In the genomic region with DNA sequence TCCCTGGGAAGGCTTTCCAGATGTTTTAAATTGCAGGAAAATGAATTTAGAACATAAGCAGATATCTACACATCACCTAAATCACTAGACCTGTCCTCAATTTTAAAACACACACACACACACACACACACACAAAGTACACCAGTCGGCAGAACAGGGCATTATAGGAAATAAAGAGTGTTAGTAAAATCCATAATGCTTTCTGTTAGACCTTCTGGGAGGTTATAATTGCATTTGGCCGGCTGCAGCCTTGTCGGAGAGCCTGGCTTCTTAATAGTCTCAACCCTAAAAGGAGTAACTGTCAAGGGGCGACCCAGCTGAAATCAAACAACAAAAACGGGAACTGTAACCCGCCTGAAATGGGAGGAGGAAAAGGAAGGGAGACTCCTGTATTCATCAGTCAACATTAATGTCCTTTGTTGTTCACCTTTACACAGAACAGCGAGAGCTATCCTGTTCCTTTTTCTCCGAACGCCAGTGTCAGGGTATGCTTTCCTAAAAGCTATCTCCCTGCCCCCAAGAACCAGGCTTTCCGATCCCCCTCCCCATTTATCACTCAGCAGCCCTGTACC, we compare ENCODE assay signal across 8 cellular contexts. TPM values are rescaled to one million over a fixed set of nuclear protein-coding genes. Genes with fewer than 3 reads are reported as not detected.
DNase-seq lines count a peak whose midpoint lies in the region; ATAC-seq and TF ChIP-seq lines count a peak whose summit lies in the region.

No MANE protein-coding gene starts in this region.

- H3K9me3 ChIP-seq in HAP-1, result no peaks in the 10 kb centered on the region
- no peaks in the 10 kb centered on the region for H3K9me3 ChIP-seq in endocrine pancreas (ENCODE audit: control insufficient read depth, low read length)

- CTCF ChIA-PET in BJ (lab: Yijun Ruan, JAX), result interaction anchor here (1.0 kb wide), 1 partner anchor 10 kb away, joined by 3 read pairs; no protein-coding TSS in a partner anchor

- in situ Hi-C loops in HAP-1 (cut with MboI; ENCODE audit: low sequenced_read_pairs), result no loop called here

- peaks cover 35 to 56% (median 45%) of the 10 kb centered on the region in 3 donors for H3K27me3 Mint-ChIP-seq in naive B cell

- H3K9ac ChIP-seq in endocrine pancreas (ENCODE audit: control insufficient read depth, insufficient read depth, low read length), result peak overlapping the region; percentile 95

- POLR2A ChIA-PET in BJ (lab: Charles Lee), result interaction anchor here (0.6 kb wide), 2 partner anchors 12 to 156 kb away, joined by 3 to 4 read pairs; no protein-coding TSS in a partner anchor

- H3K4me1 Mint-ChIP-seq in naive B cell, result peaks cover 26 to 36% (median 35%) of the 10 kb centered on the region in 3 donors

- H3K27me3 ChIP-seq in BJ (ENCODE audit: control insufficient read depth, insufficient read depth, low read length) (no peaks in the 10 kb centered on the region; the same call in 1 of the 2 replicates), HAP-1 (ENCODE audit: low read depth) (peaks cover 7% of the 10 kb centered on the region; the same call in 1 of the 2 replicates), endocrine pancreas (ENCODE audit: control insufficient read depth, insufficient read depth, low read length) (no peaks in the 10 kb centered on the region)

- no peak for TF ChIP-seq CTCF in BJ (IDR thresholded peaks at IDR 0.05; ENCODE audit: insufficient read depth, low read depth, low read length)

- peaks cover 0 to 3% (median 0%) of the 10 kb centered on the region in 7 donors for H3K9me3 Mint-ChIP-seq in naive B cell

- H3K4me3 ChIP-seq in BJ (ENCODE audit: low read depth, low read length), result peak overlapping the region; percentile 80
- H3K4me3 ChIP-seq in HAP-1, result peak overlapping the region; percentile 96
- peak overlapping the region; percentile 91 for H3K4me3 ChIP-seq in endocrine pancreas (ENCODE audit: control insufficient read depth, insufficient read depth, low read length)

- ATAC-seq in SK-N-SH treated with all-trans-retinoic acid at 6 μM for 48 hours, result peak; percentile 3
- no peak for ATAC-seq in naive B cell (ENCODE audit: low read depth in 2 of 2)
- no peak for ATAC-seq in HG03460 (IDR thresholded peaks at IDR 0.05; ENCODE audit: unreplicated experiment)

- H3K27ac Mint-ChIP-seq in naive B cell, result peak overlapping the region in 4 of 6 donors; percentile 41 to 92 (median 51)

- no peaks in the 10 kb centered on the region for H3K36me3 Mint-ChIP-seq in naive B cell

- H3K4me1 ChIP-seq in HAP-1 (peaks cover 5% of the 10 kb centered on the region), endocrine pancreas (ENCODE audit: control insufficient read depth, insufficient read depth, low read length) (peaks cover 10% of the 10 kb centered on the region)

- no peak for DNase-seq in BJ (ENCODE audit: low read depth)
- no peak for DNase-seq in HAP-1 (ENCODE audit: low spot score in 2 of 2)
- peak; percentile 21 for DNase-seq in naive B cell
- no peak for DNase-seq in HuH-7.5 (ENCODE audit: low spot score)
- no peak for DNase-seq in putamen (ENCODE audit: low spot score)

- H3K4me3 Mint-ChIP-seq in naive B cell, result peak overlapping the region; percentile 94 to 98 (median 98)

- H3K36me3 ChIP-seq in BJ (ENCODE audit: control insufficient read depth, insufficient read depth, low read length) (no peaks in the 10 kb centered on the region), HAP-1 (replicated peaks) (0 out of 2 replicates have a peak, but pooled peaks cover 2% of the 10 kb centered on the region), endocrine pancreas (ENCODE audit: control insufficient read depth, insufficient read depth, low read length) (no peaks in the 10 kb centered on the region)

TF ChIP-seq in SK-N-SH treated with all-trans-retinoic acid at 6 μM for 48 hours, 23 proteins besides CTCF, POLR2A, EP300 and RAD21:
- TF ChIP-seq RARB (CRISPR knock-in tag; IDR thresholded peaks at IDR 0.05) (no peak), ZC3H10 (CRISPR knock-in tag; IDR thresholded peaks at IDR 0.05) (no peak), ARNTL (CRISPR knock-in tag; IDR thresholded peaks at IDR 0.05; ENCODE audit: borderline replicate concordance, low read depth) (no peak), ZNF565 (CRISPR knock-in tag; conservative IDR thresholded peaks at IDR 0.05; ENCODE audit: low read depth) (no peak), ZFP30 (CRISPR knock-in tag; IDR thresholded peaks at IDR 0.05) (no peak), ZNF8 (CRISPR knock-in tag; IDR thresholded peaks at IDR 0.05) (no peak), SNAI2 (CRISPR knock-in tag; IDR thresholded peaks at IDR 0.05) (no peak), PPARA (CRISPR knock-in tag; IDR thresholded peaks at IDR 0.05; ENCODE audit: borderline replicate concordance) (no peak), OSR1 (CRISPR knock-in tag; IDR thresholded peaks at IDR 0.05) (no peak), TCF4 (CRISPR knock-in tag; IDR thresholded peaks at IDR 0.05; ENCODE audit: borderline replicate concordance) (no peak)
- TF ChIP-seq, protein P1, sequence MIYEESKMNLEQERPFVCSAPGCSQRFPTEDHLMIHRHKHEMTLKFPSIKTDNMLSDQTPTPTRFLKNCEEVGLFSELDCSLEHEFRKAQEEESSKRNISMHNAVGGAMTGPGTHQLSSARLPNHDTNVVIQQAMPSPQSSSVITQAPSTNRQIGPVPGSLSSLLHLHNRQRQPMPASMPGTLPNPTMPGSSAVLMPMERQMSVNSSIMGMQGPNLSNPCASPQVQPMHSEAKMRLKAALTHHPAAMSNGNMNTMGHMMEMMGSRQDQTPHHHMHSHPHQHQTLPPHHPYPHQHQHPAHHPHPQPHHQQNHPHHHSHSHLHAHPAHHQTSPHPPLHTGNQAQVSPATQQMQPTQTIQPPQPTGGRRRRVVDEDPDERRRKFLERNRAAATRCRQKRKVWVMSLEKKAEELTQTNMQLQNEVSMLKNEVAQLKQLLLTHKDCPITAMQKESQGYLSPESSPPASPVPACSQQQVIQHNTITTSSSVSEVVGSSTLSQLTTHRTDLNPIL (CRISPR knock-in tag; IDR thresholded peaks at IDR 0.05; ENCODE audit: low read depth), result no peak

RNA-seq across cellular contexts. Expression of a gene that starts 1.3 kb away (rescaled TPM):
- polyA plus RNA-seq in BJ (2011; rRNA removed) (0.15 and 0.25 TPM in 2 replicates), naive B cell (ENCODE audit: low read depth in 6 of 6) (under 1 TPM in 3 of 6 donors, not detected in 3; 0.16 to 0.55 (median 0.28) TPM)
- 0.41 and 0.43 TPM in 2 replicates for polyA minus RNA-seq in BJ (2011; rRNA and poly(A)+ RNA removed)

RNA-seq across cellular contexts. Expression of a gene that starts 1.6 kb away (rescaled TPM):
- polyA plus RNA-seq in BJ (2011; rRNA removed), result 10.0 and 13.8 TPM in 2 replicates
- 8.8 and 12.2 TPM in 2 replicates for polyA minus RNA-seq in BJ (2011; rRNA and poly(A)+ RNA removed)
- 10 to 100 TPM; 13.6 to 23.8 (median 20.6) TPM for polyA plus RNA-seq in naive B cell (ENCODE audit: low read depth in 6 of 6)
